Comparison of ENCODE assay signal across 9 cellular contexts in genomic region chr5:131381792-131382191, GRCh38.
A peak's percentile ranks its signal among the peaks of the same experiment; 100 is the strongest.
DNase-seq lines count a peak whose midpoint lies in the region; ATAC-seq and TF ChIP-seq lines count a peak whose summit lies in the region.
"Had no signal": no experiment of that assay in that cellular context is flagged by ENCODE, and none has a peak within 500 bp of the region (broad histone marks: within the 10 kb centered on the region; RNA-seq: fewer than 3 reads in every experiment).

No MANE protein-coding gene starts in this region.

- H4K20me1 ChIP-seq in KMS-11 (ENCODE audit: insufficient read depth), result no peaks in the 10 kb centered on the region

- H3K9ac ChIP-seq in KMS-11, result peak overlapping the region; percentile 83; the same call in 1 of the 2 replicates

- no peak overlapping the region for H2AFZ ChIP-seq in KMS-11 (ENCODE audit: low read depth)
- H2AFZ ChIP-seq: hepatocyte had no signal

- H3K36me3 Mint-ChIP-seq in naive B cell (peaks cover 10 to 16% of the 10 kb centered on the region in 2 donors), chondrocyte (ENCODE audit: low read depth) (no peaks in the 10 kb centered on the region)

- H3K36me3 ChIP-seq in KMS-11 (ENCODE audit: insufficient read depth), result no peaks in the 10 kb centered on the region

- H3K4me2 ChIP-seq in KMS-11, result peak overlapping the region; percentile 91
- H3K4me2 ChIP-seq: hepatocyte had no signal

- H3K27ac Mint-ChIP-seq in naive B cell, result peak overlapping the region; percentile 96 to 100 (median 98)
- no peak overlapping the region for H3K27ac Mint-ChIP-seq in chondrocyte (ENCODE audit: unreplicated experiment)

- no peak overlapping the region for H3K4me3 ChIP-seq in KMS-11 (IDR thresholded peaks at IDR 0.05; ENCODE audit: insufficient read depth, low read depth, low read length)
- H3K4me3 ChIP-seq: hepatocyte had no signal

- H3K4me1 ChIP-seq in KMS-11 (ENCODE audit: low read depth, poor library complexity, severe bottlenecking), result peaks cover 90% of the 10 kb centered on the region

- H3K4me1 Mint-ChIP-seq in naive B cell (peaks cover 35 to 65% (median 50%) of the 10 kb centered on the region in 3 donors), chondrocyte (ENCODE audit: low read depth) (peaks cover 69% of the 10 kb centered on the region)

- H3K9me3 Mint-ChIP-seq in naive B cell (peaks cover 0 to 5% (median 0%) of the 10 kb centered on the region in 7 donors), chondrocyte (ENCODE audit: low read depth) (no peaks in the 10 kb centered on the region)

- DNase-seq in naive B cell, result no peak
- no peak for DNase-seq in left lobe of liver (ENCODE audit: low spot score)
- no peak for DNase-seq in NCI-H1048 (lab: John Stamatoyannopoulos, UW)
- DNase-seq in OCI-M1 (lab: John Stamatoyannopoulos, UW), result no peak
- no peak for DNase-seq in chondrocyte (ENCODE audit: low spot score)

- peak overlapping the region; percentile 99 for H3K27ac ChIP-seq in KMS-11
- H3K27ac ChIP-seq: hepatocyte had no signal

- H3K27me3 Mint-ChIP-seq in naive B cell (no peaks in the 10 kb centered on the region), chondrocyte (ENCODE audit: low read depth) (no peaks in the 10 kb centered on the region)

- H3K27me3 ChIP-seq in KMS-11 (ENCODE audit: insufficient read depth, low read depth), result no peaks in the 10 kb centered on the region
- H3K27me3 ChIP-seq: hepatocyte had no signal

- H3K4me3 Mint-ChIP-seq in naive B cell (peak overlapping the region; percentile 15 to 90 (median 74)), chondrocyte (ENCODE audit: unreplicated experiment) (no peak overlapping the region)

- TF ChIP-seq CTCF in KMS-11 (conservative IDR thresholded peaks at IDR 0.05; ENCODE audit: low read depth, low read length) (no peak), chondrocyte (IDR thresholded peaks at IDR 0.05) (no peak)

- peaks cover 34% of the 10 kb centered on the region for H3K79me2 ChIP-seq in KMS-11 (ENCODE audit: insufficient read depth, low read depth)

- ATAC-seq in GM18867 (IDR thresholded peaks at IDR 0.05; ENCODE audit: unreplicated experiment) (peak; percentile 66), GM21825 (IDR thresholded peaks at IDR 0.05; ENCODE audit: unreplicated experiment) (peak; percentile 56), naive B cell (ENCODE audit: low read depth in 2 of 2) (no peak), left lobe of liver (no peak)

Comparison
In these comparisons a context has a peak if more than half of its experiments do, and no peak if none do; other contexts are left out.
1. ATAC-seq: peak in GM18867 (single experiment) and GM21825 (single experiment); none in naive B cell (0 of 2) and left lobe of liver (single experiment).